In the genomic region with DNA sequence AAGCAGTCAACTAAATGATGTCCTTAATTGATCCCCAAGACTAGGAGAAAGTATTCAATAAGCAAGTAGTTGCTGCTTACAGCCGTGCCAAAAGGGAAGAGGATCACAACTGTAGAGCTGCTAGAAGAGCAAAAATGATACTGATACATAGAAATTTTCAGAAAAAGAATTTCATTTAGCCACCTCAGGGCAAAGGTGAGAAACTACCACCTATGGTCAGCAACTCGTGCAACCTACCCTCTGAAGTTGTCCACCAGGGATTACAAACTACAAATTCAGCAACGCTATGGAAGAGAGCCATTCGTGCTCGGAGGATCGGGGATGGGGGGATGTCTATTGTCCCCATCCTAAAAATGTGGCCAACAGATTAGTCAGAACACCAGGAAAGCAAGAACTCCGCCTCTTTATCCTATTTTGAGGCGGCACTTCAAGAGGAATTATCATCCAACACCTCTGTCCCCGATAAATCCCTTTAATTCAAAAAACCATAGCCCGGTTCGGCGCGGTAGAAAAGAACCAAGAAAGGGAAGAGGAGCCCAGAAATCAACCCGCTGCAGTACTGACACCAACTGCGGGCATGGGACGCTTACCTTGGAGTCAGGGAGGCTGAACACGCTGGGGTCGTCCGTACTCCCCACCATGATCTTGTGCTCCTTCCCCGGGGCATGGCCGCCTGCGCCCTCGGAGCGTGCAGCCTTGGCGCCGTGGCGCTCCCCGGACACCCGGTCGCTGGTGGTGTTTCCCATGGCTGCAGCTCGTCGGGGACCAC, we compare ENCODE assay signal across 8 cellular contexts. TPM values are rescaled to one million over a fixed set of nuclear protein-coding genes. Genes with fewer than 3 reads are reported as not detected.
A peak's percentile ranks its signal among the peaks of the same experiment; 100 is the strongest.
DNase-seq lines count a peak whose midpoint lies in the region; ATAC-seq and TF ChIP-seq lines count a peak whose summit lies in the region.

No MANE protein-coding gene starts in this region.

- H4K8ac ChIP-seq in IMR-90 (ENCODE audit: low read depth in 2 of 2, low read length in 2 of 2): peak overlapping the region; percentile 61 to 69; a peak in 3 of 4 replicates

- peak overlapping the region; percentile 36; the same call in 1 of the 2 replicates for H4K5ac ChIP-seq in IMR-90 (ENCODE audit: low read depth, low read length)

- peak overlapping the region; percentile 66 for H2BK120ac ChIP-seq in IMR-90 (ENCODE audit: low read depth, low read length)

- peak overlapping the region; percentile 25 for H3K18ac ChIP-seq in IMR-90 (ENCODE audit: low read depth, low read length)

- H3K36me3 Mint-ChIP-seq in activated naive CD8-positive, alpha-beta T cell treated with anti-CD3 and anti-CD28 coated beads, Interleukin-2, amount 50 U/mL, for 24 hours (ENCODE audit: low read depth): peaks cover 22% of the 10 kb centered on the region

- no peak for TF ChIP-seq RAD21 in IMR-90 (IDR thresholded peaks at IDR 0.05; ENCODE audit: low read length)

- H3K36me3 ChIP-seq in IMR-90 (ENCODE audit: control insufficient read depth, insufficient read depth, low read length) (peaks cover 2% of the 10 kb centered on the region; the same call in 1 of the 2 replicates), spleen (peaks cover 0 to 19% (median 3%) of the 10 kb centered on the region in 6 donors)

- H3K27ac ChIP-seq in IMR-90 (ENCODE audit: insufficient read depth, low read length) (peak overlapping the region; percentile 76), spleen (peak overlapping the region; percentile 88 to 96 (median 94))

- H3K9me1 ChIP-seq in IMR-90 (ENCODE audit: insufficient read depth, low read length): peaks cover 7% of the 10 kb centered on the region

- peak overlapping the region; percentile 66 for H2BK5ac ChIP-seq in IMR-90 (ENCODE audit: low read depth, low read length, poor library complexity, severe bottlenecking)

- H2AFZ ChIP-seq in IMR-90 (replicated peaks; ENCODE audit: low read length, poor library complexity): peak overlapping the region; percentile 99

- H3K4me3 ChIP-seq in IMR-90 (ENCODE audit: insufficient read depth, low read depth, low read length) (peak overlapping the region; percentile 76), spleen (peak overlapping the region; percentile 75 to 97 (median 94))

- no peaks in the 10 kb centered on the region for H3K27me3 ChIP-seq in IMR-90 (ENCODE audit: control insufficient read depth, insufficient read depth, low read length)
- H3K27me3 ChIP-seq in spleen (replicated peaks in 1 of 7): no peaks in the 10 kb centered on the region

- H3K27me3 Mint-ChIP-seq in activated naive CD8-positive, alpha-beta T cell treated with anti-CD3 and anti-CD28 coated beads, Interleukin-2, amount 50 U/mL, for 24 hours: no peaks in the 10 kb centered on the region

- H2AK9ac ChIP-seq in IMR-90 (replicated peaks; ENCODE audit: low read depth, low read length, poor library complexity): peak overlapping the region; percentile 89

- H4K91ac ChIP-seq in IMR-90 (ENCODE audit: insufficient read depth, low read depth, low read length): peak overlapping the region; percentile 43

- peak overlapping the region; percentile 90 for H3K4me2 ChIP-seq in IMR-90 (ENCODE audit: low read depth, low read length)

- dilution Hi-C loops in IMR-90 (cut with HindIII; ENCODE audit: low sequenced_read_pairs, unreplicated experiment): no loop called here

- peak overlapping the region; percentile 86 for H3K9ac ChIP-seq in IMR-90 (ENCODE audit: low read depth, low read length)

- no peak for ATAC-seq in IMR-90 (ENCODE audit: low read depth)
- ATAC-seq in activated naive CD8-positive, alpha-beta T cell treated with anti-CD3 and anti-CD28 coated beads, Interleukin-2, amount 50 U/mL, for 24 hours: no peak
- ATAC-seq in GM19351 (IDR thresholded peaks at IDR 0.05; ENCODE audit: unreplicated experiment): no peak

- H3K4me1 ChIP-seq in IMR-90 (ENCODE audit: control insufficient read depth, insufficient read depth, low read length) (peaks cover 8% of the 10 kb centered on the region), spleen (peaks cover 0 to 53% (median 35%) of the 10 kb centered on the region in 6 donors)

- peak overlapping the region; percentile 88 for H2AK5ac ChIP-seq in IMR-90 (ENCODE audit: low read depth, low read length)

- in situ Hi-C loops in IMR-90 (cut with MboI; ENCODE audit: low sequenced_read_pairs): loop anchor here (5.0 kb wide), 1 partner anchor 76 kb away; no protein-coding TSS in a partner anchor

- peaks cover 4% of the 10 kb centered on the region for H4K20me1 ChIP-seq in IMR-90 (ENCODE audit: insufficient read depth, low read length)

- POLR2A ChIA-PET in IMR-90 (lab: Charles Lee; ENCODE audit: unreplicated experiment): no interaction called here

- H3K14ac ChIP-seq in IMR-90 (replicated peaks; ENCODE audit: low read depth, low read length): peak overlapping the region; percentile 39

- peaks cover 26 to 44% of the 10 kb centered on the region in 2 experiments for H3K79me1 ChIP-seq in IMR-90 (ENCODE audit: low read depth in 1 of 2, low read length in 2 of 2)

- H3K9me3 Mint-ChIP-seq in activated naive CD8-positive, alpha-beta T cell treated with anti-CD3 and anti-CD28 coated beads, Interleukin-2, amount 50 U/mL, for 24 hours: peaks cover 5% of the 10 kb centered on the region

- peak overlapping the region; percentile 91 for H3K23ac ChIP-seq in IMR-90 (ENCODE audit: low read depth, low read length)

- H3K9me3 ChIP-seq in IMR-90 (ENCODE audit: control insufficient read depth, insufficient read depth, low read length) (no peaks in the 10 kb centered on the region), spleen (no peaks in the 10 kb centered on the region)

- no TSS peak for BruUV-seq in IMR-90 (replicated peaks; lab: Mats Ljungman, UMichigan)

- H2BK15ac ChIP-seq in IMR-90 (ENCODE audit: low read depth, low read length): peak overlapping the region; percentile 22; the same call in 2 of the 3 replicates

- DNase-seq in NCI-H2171 treated with DMSO at 0.1 percent for 48 hours (lab: John Stamatoyannopoulos, UW) (peak; percentile 49), NCI-H2171 (lab: John Stamatoyannopoulos, UW) (no peak), IMR-90 (no peak), iPS-NIHi11 (ENCODE audit: low spot score) (peak; percentile 17), spleen (no peak), amniotic stem cell (lab: John Stamatoyannopoulos, UW) (no peak)
- DNase-seq in activated naive CD8-positive, alpha-beta T cell treated with anti-CD3 and anti-CD28 coated beads, Interleukin-2, amount 50 U/mL, for 24 hours: no peak

- H3K27ac Mint-ChIP-seq in activated naive CD8-positive, alpha-beta T cell treated with anti-CD3 and anti-CD28 coated beads, Interleukin-2, amount 50 U/mL, for 24 hours: peak overlapping the region; percentile 86

- H2BK20ac ChIP-seq in IMR-90 (ENCODE audit: low read depth, low read length): 0 out of 2 replicates have a peak overlapping the region, but pooled peaks have one; percentile 13

- WGBS in IMR-90 (ENCODE audit: extremely low coverage in 2 of 2, insufficient read length in 1 of 2), 2 experiments: 8% methylated on average over 5 of the region's 32 CpGs; no CpG with 5 or more reads in 1 of the 2 experiments
- 0 to 1% (median 0%) methylated on average over 14 to 32 of the region's 32 CpGs for WGBS in spleen, 5 donors

- TF ChIP-seq POLR2A in IMR-90 (IDR thresholded peaks at IDR 0.05; ENCODE audit: low read depth, low read length) (no peak; the same call in 1 of the 2 replicates), spleen (IDR thresholded peaks at IDR 0.05) (no peak)

- TF ChIP-seq CTCF in IMR-90 (conservative IDR thresholded peaks at IDR 0.05; ENCODE audit: low read depth, low read length): no peak
- no peak for TF ChIP-seq CTCF in spleen (IDR thresholded peaks at IDR 0.05 in 8 of 11, conservative IDR thresholded peaks at IDR 0.05 in 3 of 11)

- CTCF ChIA-PET in IMR-90 (lab: Yijun Ruan, JAX): interaction anchor here (0.9 kb wide), 1 partner anchor 218 kb away, joined by 3 read pairs; no protein-coding TSS in a partner anchor

- peak overlapping the region; percentile 96 for H3K4me3 Mint-ChIP-seq in activated naive CD8-positive, alpha-beta T cell treated with anti-CD3 and anti-CD28 coated beads, Interleukin-2, amount 50 U/mL, for 24 hours

- intact Hi-C loops in IMR-90 (cut with micrococcal nuclease): loop anchor here (1.0 to 5.0 kb wide), 5 partner anchors 56 to 721 kb away; a partner anchor contains a TSS
- intact Hi-C loops in spleen (cut with DNase I; ENCODE audit: low total_unique reads): loop anchor here (5.0 kb wide), 1 partner anchor 71 kb away; a partner anchor contains a TSS

- H3K4ac ChIP-seq in IMR-90 (ENCODE audit: low read depth, low read length): peak overlapping the region; percentile 62

- peak overlapping the region; percentile 73 for H3K56ac ChIP-seq in IMR-90 (ENCODE audit: extremely low read depth, insufficient read depth, low read length)

- H3K4me1 Mint-ChIP-seq in activated naive CD8-positive, alpha-beta T cell treated with anti-CD3 and anti-CD28 coated beads, Interleukin-2, amount 50 U/mL, for 24 hours: peaks cover 43% of the 10 kb centered on the region

TF ChIP-seq in IMR-90, 13 proteins besides CTCF, POLR2A, EP300 and RAD21:
- TF ChIP-seq MXI1 (IDR thresholded peaks at IDR 0.05; ENCODE audit: borderline replicate concordance, low read depth, low read length): peak; percentile 42; the same call in 1 of the 2 replicates
- TF ChIP-seq RFX5 (IDR thresholded peaks at IDR 0.05; ENCODE audit: low read depth, low read length): no peak

RNA-seq across cellular contexts. Expression of a gene that starts 0.7 kb away (rescaled TPM):
- total RNA-seq in IMR-90 (2012; rRNA removed): 8.4 and 10.6 TPM in 2 replicates
- 9.7 and 11.0 TPM in 2 replicates for polyA plus RNA-seq in IMR-90 (2012; rRNA removed)
- polyA plus RNA-seq in IMR-90 (2012; cell fraction: cytosol; rRNA removed): 2.7 and 2.9 TPM in 2 replicates
- polyA plus RNA-seq in IMR-90 (2012; cell fraction: nucleus; rRNA removed; ENCODE audit: low replicate concordance): 11.9 and 42.6 TPM in 2 replicates
- total RNA-seq in spleen: 10 to 100 TPM in 5 of 7 donors, 1 to 10 TPM in 2; 7.3 to 19.1 (median 10.5) TPM
- 1 to 10 TPM; 4.6 to 5.2 (median 4.6) TPM for polyA plus RNA-seq in spleen

RNA-seq across cellular contexts. Expression of a gene that starts 53.6 kb away (rescaled TPM):
- total RNA-seq in IMR-90 (2012; rRNA removed): 0.36 and 0.83 TPM in 2 replicates
- polyA plus RNA-seq in IMR-90 (2012; rRNA removed): 0.50 and 0.51 TPM in 2 replicates
- 0.01 and 0.10 TPM in 2 replicates for polyA plus RNA-seq in IMR-90 (2012; cell fraction: cytosol; rRNA removed)
- 0.29 and 1.3 TPM in 2 replicates for polyA plus RNA-seq in IMR-90 (2012; cell fraction: nucleus; rRNA removed; ENCODE audit: low replicate concordance)
- total RNA-seq in spleen: 10 to 100 TPM in 2 of 7 donors, 1 to 10 TPM in 5; 3.0 to 13.4 (median 9.6) TPM
- polyA plus RNA-seq in spleen: 1 to 10 TPM; 2.8 to 4.0 (median 3.4) TPM

Comparison
In these comparisons a context has a peak if more than half of its experiments do, and no peak if none do; other contexts are left out.
1. DNase-seq: peak in NCI-H2171 treated with DMSO at 0.1 percent for 48 hours (single experiment) and iPS-NIHi11 (single experiment); none in NCI-H2171 (single experiment), IMR-90 (single experiment), activated naive CD8-positive, alpha-beta T cell treated with anti-CD3 and anti-CD28 coated beads, Interleukin-2, amount 50 U/mL, for 24 hours (single experiment), spleen (single experiment) and amniotic stem cell (single experiment).